Comparison of ENCODE assay signal across 9 cellular contexts in genomic region chr9:93467062-93467416, GRCh38. TPM values are rescaled to one million over a fixed set of nuclear protein-coding genes. Genes with fewer than 3 reads are reported as not detected.
DNase-seq lines count a peak whose midpoint lies in the region; ATAC-seq, FAIRE-seq and TF ChIP-seq lines count a peak whose summit lies in the region.
"Had no signal": no experiment of that assay in that cellular context is flagged by ENCODE, and none has a peak within 500 bp of the region (broad histone marks: within the 10 kb centered on the region; RNA-seq: fewer than 3 reads in every experiment).

No MANE protein-coding gene starts in this region.

- peaks cover 3% of the 10 kb centered on the region for H3K9me1 ChIP-seq in K562 (ENCODE audit: control insufficient read depth, insufficient read depth, low read length)

- POLR2A ChIA-PET in CD8-positive, alpha-beta memory T cell (lab: Charles Lee), result no interaction called here
- POLR2A ChIA-PET in K562 (lab: Yijun Ruan, JAX), result interaction anchor here (0.5 kb wide), 1 partner anchor 33 kb away, joined by 4 read pairs; no protein-coding TSS in a partner anchor

- ATAC-seq in K562 (peak; percentile 20; the same call in 2 of the 3 replicates), aorta (ENCODE audit: low FRiP score) (no peak)
- ATAC-seq: gastroesophageal sphincter had no signal

- H3K4me3 Mint-ChIP-seq in CD8-positive, alpha-beta memory T cell, result peak overlapping the region in 6 of 7 donors; percentile 32 to 66 (median 61)

- H3K4me2 ChIP-seq in K562 (ENCODE audit: insufficient read depth, low read length), result peak overlapping the region; percentile 61

- H3K9me3 ChIP-seq in CD8-positive, alpha-beta memory T cell (ENCODE audit: low read length), result no peaks in the 10 kb centered on the region
- no peaks in the 10 kb centered on the region for H3K9me3 ChIP-seq in K562 (replicated peaks; ENCODE audit: control insufficient read depth, insufficient read depth, low read depth, low read length)
- H3K9me3 ChIP-seq in muscle layer of duodenum (ENCODE audit: control insufficient read depth in 1 of 2, low read length in 2 of 2), result no peaks in the 10 kb centered on the region
- no peaks in the 10 kb centered on the region for H3K9me3 ChIP-seq in aorta (ENCODE audit: control insufficient read depth, low read length)
- H3K9me3 ChIP-seq in SJCRH30 (replicated peaks), result no peaks in the 10 kb centered on the region
- H3K9me3 ChIP-seq: gastroesophageal sphincter had no signal

- TF ChIP-seq RAD21 in K562 (CRISPR knock-in tag; conservative IDR thresholded peaks at IDR 0.05 in 1 of 2, IDR thresholded peaks at IDR 0.05 in 1 of 2), result no peak

- H3K27ac ChIP-seq in CD8-positive, alpha-beta memory T cell (ENCODE audit: low read depth, low read length), result no peak overlapping the region
- H3K27ac ChIP-seq in K562 (ENCODE audit: extremely low read depth, low read depth, low read length) (peak overlapping the region; percentile 53; the same call in 1 of the 3 replicates), muscle layer of duodenum (ENCODE audit: low read length) (peak overlapping the region; percentile 35), aorta (ENCODE audit: low read depth in 1 of 2, low read length in 2 of 2) (no peak overlapping the region), SJCRH30 (no peak overlapping the region)
- H3K27ac ChIP-seq: gastroesophageal sphincter had no signal

- peak overlapping the region in 1 of 2 experiments; percentile 0; a peak in 1 of 4 replicates for H3K9ac ChIP-seq in K562 (ENCODE audit: insufficient read depth in 1 of 2, low read depth in 2 of 2, low read length in 2 of 2)

- peaks cover 0 to 19% (median 0%) of the 10 kb centered on the region in 3 donors for H3K36me3 Mint-ChIP-seq in CD8-positive, alpha-beta memory T cell

- no peak for TF ChIP-seq POLR2A in NB4 (IDR thresholded peaks at IDR 0.05; ENCODE audit: extremely low read depth, insufficient read length)
- no peak for TF ChIP-seq POLR2A in K562 (conservative IDR thresholded peaks at IDR 0.05)

- in situ Hi-C loops in K562 (cut with MboI), result no loop called here

- H2AFZ ChIP-seq in K562 (ENCODE audit: low read depth, low read length), result no peak overlapping the region

- intact Hi-C loops in K562 (cut with micrococcal nuclease) (no loop called here), aorta (cut with DNase I) (no loop called here)

- H3K27me3 ChIP-seq in CD8-positive, alpha-beta memory T cell (ENCODE audit: insufficient read depth, low read length, poor library complexity, severe bottlenecking), result no peaks in the 10 kb centered on the region
- H3K27me3 ChIP-seq in K562 (ENCODE audit: control insufficient read depth in 2 of 2, insufficient read depth in 2 of 2, low read length in 2 of 2), result no peaks in the 10 kb centered on the region
- H3K27me3 ChIP-seq in muscle layer of duodenum (ENCODE audit: low read depth, low read length), result no peaks in the 10 kb centered on the region
- H3K27me3 ChIP-seq in aorta (ENCODE audit: control insufficient read depth in 1 of 2, insufficient read depth in 2 of 2, low read length in 1 of 2), result no peaks in the 10 kb centered on the region
- no peaks in the 10 kb centered on the region for H3K27me3 ChIP-seq in SJCRH30
- H3K27me3 ChIP-seq: gastroesophageal sphincter had no signal

- BruUV-seq in K562 (replicated peaks; lab: Mats Ljungman, UMichigan), result no TSS peak

- H3K9me3 Mint-ChIP-seq in CD8-positive, alpha-beta memory T cell, result no peaks in the 10 kb centered on the region

- peak overlapping the region in 6 of 8 donors; percentile 18 to 78 (median 74) for H3K27ac Mint-ChIP-seq in CD8-positive, alpha-beta memory T cell

- no peak for DNase-seq in CD8-positive, alpha-beta memory T cell
- peak; percentile 14 for DNase-seq in NB4 (ENCODE audit: low read depth)
- peak; percentile 18 to 42 (median 32) for DNase-seq in K562 (ENCODE audit: extremely low read depth in 1 of 4, low spot score in 3 of 4)
- no peak for DNase-seq in aorta
- DNase-seq in stimulated activated CD8-positive, alpha-beta memory T cell treated with anti-CD3 and anti-CD28 coated beads, Interleukin-4, amount 100 ng/mL, for 48 hours, result no peak
- no peak for DNase-seq in SJCRH30
- DNase-seq in MV-4-11 (lab: John Stamatoyannopoulos, UW), result no peak

- H3K36me3 ChIP-seq in CD8-positive, alpha-beta memory T cell (ENCODE audit: insufficient read depth, low read length), result no peaks in the 10 kb centered on the region
- H3K36me3 ChIP-seq in K562 (ENCODE audit: control insufficient read depth, insufficient read depth, low read length), result peaks cover 21% of the 10 kb centered on the region
- peaks cover 0 to 4% of the 10 kb centered on the region in 2 donors for H3K36me3 ChIP-seq in muscle layer of duodenum (ENCODE audit: control insufficient read depth in 1 of 2, insufficient read depth in 2 of 2, low read length in 2 of 2)
- H3K36me3 ChIP-seq in aorta (ENCODE audit: control insufficient read depth in 1 of 2, insufficient read depth in 2 of 2, low read length in 1 of 2), result no peaks in the 10 kb centered on the region
- H3K36me3 ChIP-seq in SJCRH30, result peaks cover 15% of the 10 kb centered on the region

- no peak for TF ChIP-seq EP300 in K562 (IDR thresholded peaks at IDR 0.05; ENCODE audit: low read length)

- peaks cover 97% of the 10 kb centered on the region for H3K79me2 ChIP-seq in K562 (ENCODE audit: control insufficient read depth, insufficient read depth, low read length)

- peaks cover 11% of the 10 kb centered on the region for H4K20me1 ChIP-seq in K562 (replicated peaks; ENCODE audit: control insufficient read depth, insufficient read depth, low read length)

- peak; percentile 56 for FAIRE-seq in K562 (lab: Jason Lieb, UNC)

- CTCF ChIA-PET in CD8-positive, alpha-beta memory T cell (lab: Charles Lee), result no interaction called here
- CTCF ChIA-PET in K562 (lab: Yijun Ruan, JAX; ENCODE audit: low intra/inter-chr PET ratio), result no interaction called here

- no peak overlapping the region for H3K4me3 ChIP-seq in CD8-positive, alpha-beta memory T cell (ENCODE audit: low read length)
- H3K4me3 ChIP-seq in NB4 (ENCODE audit: low read depth, low read length), result no peak overlapping the region
- H3K4me3 ChIP-seq in K562, result no peak overlapping the region
- H3K4me3 ChIP-seq in muscle layer of duodenum (ENCODE audit: low read depth in 1 of 2, low read length in 2 of 2), result no peak overlapping the region
- H3K4me3 ChIP-seq in aorta (ENCODE audit: low read length in 2 of 2), result no peak overlapping the region
- H3K4me3 ChIP-seq in SJCRH30, result no peak overlapping the region
- H3K4me3 ChIP-seq: gastroesophageal sphincter had no signal

- H3K4me1 ChIP-seq in CD8-positive, alpha-beta memory T cell (ENCODE audit: insufficient read depth, low read length), result peaks cover 76% of the 10 kb centered on the region
- H3K4me1 ChIP-seq in K562 (replicated peaks in 1 of 2; ENCODE audit: control insufficient read depth in 2 of 2, insufficient read depth in 2 of 2, low read length in 2 of 2), result peaks cover 8 to 31% of the 10 kb centered on the region in 2 experiments; a peak in 4 of 5 replicates
- peaks cover 31 to 46% of the 10 kb centered on the region in 2 donors for H3K4me1 ChIP-seq in muscle layer of duodenum (ENCODE audit: control insufficient read depth in 1 of 2, insufficient read depth in 2 of 2, low read length in 2 of 2)
- peaks cover 0 to 6% of the 10 kb centered on the region in 2 donors for H3K4me1 ChIP-seq in aorta (ENCODE audit: control insufficient read depth in 1 of 2, insufficient read depth in 2 of 2, low read length in 2 of 2)
- no peaks in the 10 kb centered on the region for H3K4me1 ChIP-seq in SJCRH30

- TF ChIP-seq CTCF in NB4 (IDR thresholded peaks at IDR 0.05; ENCODE audit: low read depth, low read length) (no peak), K562 (IDR thresholded peaks at IDR 0.05 in 2 of 3, conservative IDR thresholded peaks at IDR 0.05 in 1 of 3; ENCODE audit: insufficient read depth in 2 of 3, low read depth in 1 of 3, low read length in 3 of 3) (no peak)

- no peaks in the 10 kb centered on the region for H3K27me3 Mint-ChIP-seq in CD8-positive, alpha-beta memory T cell

- peaks cover 79 to 95% (median 92%) of the 10 kb centered on the region in 3 donors for H3K4me1 Mint-ChIP-seq in CD8-positive, alpha-beta memory T cell

- 8% methylated on average over 3 of the region's 3 CpGs for WGBS in K562 (ENCODE audit: insufficient coverage, low coverage, missing lambda C conversion rate)
- 66% methylated on average over 3 of the region's 3 CpGs for WGBS in aorta, 2 donors

RNA-seq across cellular contexts. Expression of gene FAM120AOS, which starts 13.7 kb away (rescaled TPM):
- total RNA-seq in CD8-positive, alpha-beta memory T cell, result 10 to 100 TPM; 41.0 to 42.7 TPM
- polyA plus RNA-seq in CD8-positive, alpha-beta memory T cell, result 62.6 TPM
- 28.9 and 38.7 TPM in 2 replicates for total RNA-seq in K562 (2011; cell fraction: chromatin; rRNA removed; ENCODE audit: low replicate concordance)
- 29.7 and 37.4 TPM in 2 replicates for total RNA-seq in K562 (2011; cell fraction: nucleolus; rRNA removed)
- 28.1 and 29.3 TPM in 2 replicates for total RNA-seq in K562 (2011; cell fraction: nucleoplasm; rRNA removed)
- total RNA-seq in K562 (2014; rRNA removed), result 41.4 and 44.4 TPM in 2 replicates
- 39.3 and 42.7 TPM in 2 replicates for total RNA-seq in K562 (2014; rRNA removed; fragmentation: Illumina TruSeq; extraction: Trizol)
- total RNA-seq in K562 (2015; rRNA removed; fragmentation: Illumina TruSeq; extraction: Trizol), result 41.7 and 44.3 TPM in 2 replicates
- total RNA-seq in K562 (2021), result 39.6 and 43.5 TPM in 2 replicates
- polyA plus RNA-seq in K562 (2011; rRNA removed), result 29.6 and 46.1 TPM in 2 replicates
- polyA plus RNA-seq in K562 (2011; cell fraction: cytosol; rRNA removed), result 23.3 and 30.5 TPM in 2 replicates
- polyA plus RNA-seq in K562 (2011; cell fraction: nucleus; rRNA removed), result 19.8 and 21.6 TPM in 2 replicates
- 35.5 and 37.7 TPM in 2 replicates for polyA plus RNA-seq in K562 (2012)
- polyA plus RNA-seq in K562 (2014; fragmentation: Illumina TruSeq; extraction: Trizol), result 40.5 and 53.4 TPM in 2 replicates
- polyA plus RNA-seq in K562 (2014; fragmentation: Nextera tagmentation; extraction: Ambion mirVana), result 10 to 100 TPM; 18.8 to 19.4 TPM
- polyA plus RNA-seq in K562 (2014; rRNA removed), result 39.3 and 41.5 TPM in 2 replicates
- 30.7 and 32.0 TPM in 2 replicates for polyA minus RNA-seq in K562 (2011; rRNA and poly(A)+ RNA removed)
- polyA minus RNA-seq in K562 (2011; cell fraction: cytosol; rRNA and poly(A)+ RNA removed), result 10.5 and 19.3 TPM in 2 replicates
- polyA minus RNA-seq in K562 (2011; cell fraction: nucleus; rRNA and poly(A)+ RNA removed), result 16.7 and 21.9 TPM in 2 replicates
- total RNA-seq in aorta, result 10 to 100 TPM; 38.3 to 40.1 TPM
- polyA plus RNA-seq in aorta, result 10 to 100 TPM; 41.2 to 57.2 TPM
- 41.7 and 43.2 TPM in 2 replicates for total RNA-seq in SJCRH30 (2014; rRNA removed; shearing (Covaris generic))

RNA-seq across cellular contexts. Expression of gene FAM120A, which starts 15.6 kb away (rescaled TPM):
- 100 to 1,000 TPM; 140 to 142 TPM for total RNA-seq in CD8-positive, alpha-beta memory T cell
- 16.0 TPM for polyA plus RNA-seq in CD8-positive, alpha-beta memory T cell
- 111 and 132 TPM in 2 replicates for total RNA-seq in K562 (2011; cell fraction: chromatin; rRNA removed; ENCODE audit: low replicate concordance)
- 71.4 and 76.6 TPM in 2 replicates for total RNA-seq in K562 (2011; cell fraction: nucleolus; rRNA removed)
- total RNA-seq in K562 (2011; cell fraction: nucleoplasm; rRNA removed), result 75.8 and 80.5 TPM in 2 replicates
- total RNA-seq in K562 (2014; rRNA removed) (42.2 and 56.2 TPM in 2 replicates), K562 (2014; rRNA removed; fragmentation: Illumina TruSeq; extraction: Trizol) (38.9 and 41.0 TPM in 2 replicates), K562 (2015; rRNA removed; fragmentation: Illumina TruSeq; extraction: Trizol) (59.5 and 62.1 TPM in 2 replicates), K562 (2021) (71.0 and 72.6 TPM in 2 replicates), aorta (10 to 100 TPM; 81.7 to 88.6 TPM)
- polyA plus RNA-seq in K562 (2011; rRNA removed) (50.4 and 52.3 TPM in 2 replicates), K562 (2014; fragmentation: Illumina TruSeq; extraction: Trizol) (60.3 and 69.6 TPM in 2 replicates), K562 (2014; fragmentation: Nextera tagmentation; extraction: Ambion mirVana) (10 to 100 TPM in 1 of 2 experiments, 1 to 10 TPM in 1; 8.7 to 10.3 TPM), K562 (2014; rRNA removed) (34.4 and 47.6 TPM in 2 replicates), aorta (10 to 100 TPM; 30.7 to 40.8 TPM)
- polyA plus RNA-seq in K562 (2011; cell fraction: cytosol; rRNA removed), result 34.5 and 41.7 TPM in 2 replicates
- 56.2 and 77.0 TPM in 2 replicates for polyA plus RNA-seq in K562 (2011; cell fraction: nucleus; rRNA removed)
- 40.3 and 51.8 TPM in 2 replicates for polyA plus RNA-seq in K562 (2012)
- polyA minus RNA-seq in K562 (2011; rRNA and poly(A)+ RNA removed), result 105 and 107 TPM in 2 replicates
- polyA minus RNA-seq in K562 (2011; cell fraction: cytosol; rRNA and poly(A)+ RNA removed), result 89.4 and 94.9 TPM in 2 replicates
- polyA minus RNA-seq in K562 (2011; cell fraction: nucleus; rRNA and poly(A)+ RNA removed), result 102 and 127 TPM in 2 replicates
- total RNA-seq in SJCRH30 (2014; rRNA removed; shearing (Covaris generic)), result 80.2 and 85.7 TPM in 2 replicates

Comparison
In these comparisons a context has a peak if more than half of its experiments do, and no peak if none do; other contexts are left out.
1. DNase-seq: peak in NB4 (single experiment) and K562 (4 of 4); none in CD8-positive, alpha-beta memory T cell (0 of 5), aorta (0 of 2), stimulated activated CD8-positive, alpha-beta memory T cell treated with anti-CD3 and anti-CD28 coated beads, Interleukin-4, amount 100 ng/mL, for 48 hours (single experiment), SJCRH30 (0 of 2) and MV-4-11 (single experiment).
2. H3K27ac ChIP-seq: peak in K562 (single experiment) and muscle layer of duodenum (single experiment); none in CD8-positive, alpha-beta memory T cell (single experiment), aorta (0 of 2) and SJCRH30 (single experiment).